12 cellular contexts compared by ENCODE assay signal in genomic region chr1:244012232-244012631, GRCh38. TPM values are rescaled to one million over a fixed set of nuclear protein-coding genes. Genes with fewer than 3 reads are reported as not detected.
DNase-seq lines count a peak whose midpoint lies in the region; ATAC-seq and TF ChIP-seq lines count a peak whose summit lies in the region.
"Had no signal": no experiment of that assay in that cellular context is flagged by ENCODE, and none has a peak within 500 bp of the region (broad histone marks: within the 10 kb centered on the region; RNA-seq: fewer than 3 reads in every experiment).

No MANE protein-coding gene starts in this region.

- no peaks in the 10 kb centered on the region for H3K79me2 ChIP-seq in ACC112 (ENCODE audit: control insufficient read depth, insufficient read depth, low read length, unreplicated experiment)

- H3K4me3 Mint-ChIP-seq in brain (peak overlapping the region; percentile 60 to 81 (median 71)), osteocyte (ENCODE audit: unreplicated experiment) (no peak overlapping the region)
- no peak overlapping the region for H3K4me3 Mint-ChIP-seq in natural killer cell treated with Interleukin-12 subunit alpha and Interleukin-12 subunit beta and Interleukin-15 and Interleukin-18, amount 100 ng/mL, for 72 hours
- H3K4me3 Mint-ChIP-seq: CD14-positive monocyte had no signal

- no peak overlapping the region for H3K27ac ChIP-seq in ACC112 (ENCODE audit: low read depth, low read length)
- H3K27ac ChIP-seq: HL-60 had no signal

- peak overlapping the region; percentile 16 for H2AFZ ChIP-seq in ACC112 (ENCODE audit: low read length, unreplicated experiment)

- peaks cover 14% of the 10 kb centered on the region for H3K4me1 ChIP-seq in ACC112 (ENCODE audit: control insufficient read depth, insufficient read depth, low read length, unreplicated experiment)

- TF ChIP-seq CTCF in brain (conservative IDR thresholded peaks at IDR 0.05) (no peak), kidney epithelial cell (IDR thresholded peaks at IDR 0.05; ENCODE audit: insufficient read depth, low read length, poor library complexity, severe bottlenecking) (no peak), osteocyte (IDR thresholded peaks at IDR 0.05) (no peak)

- H3K4me3 ChIP-seq in ACC112 (ENCODE audit: low read depth, low read length): peak overlapping the region; percentile 57
- no peak overlapping the region for H3K4me3 ChIP-seq in kidney epithelial cell (ENCODE audit: low read depth, low read length)

- H3K36me3 Mint-ChIP-seq in brain: no peaks in the 10 kb centered on the region
- no peaks in the 10 kb centered on the region for H3K36me3 Mint-ChIP-seq in natural killer cell treated with Interleukin-12 subunit alpha and Interleukin-12 subunit beta and Interleukin-15 and Interleukin-18, amount 100 ng/mL, for 72 hours
- no peaks in the 10 kb centered on the region for H3K36me3 Mint-ChIP-seq in osteocyte (ENCODE audit: unreplicated experiment)
- H3K36me3 Mint-ChIP-seq: CD14-positive monocyte had no signal

- H3K27me3 Mint-ChIP-seq in brain: peaks cover 4% of the 10 kb centered on the region
- H3K27me3 Mint-ChIP-seq in natural killer cell treated with Interleukin-12 subunit alpha and Interleukin-12 subunit beta and Interleukin-15 and Interleukin-18, amount 100 ng/mL, for 72 hours: peaks cover 5 to 6% of the 10 kb centered on the region in 2 donors
- H3K27me3 Mint-ChIP-seq in osteocyte (ENCODE audit: unreplicated experiment): no peaks in the 10 kb centered on the region

- peak; percentile 74 for DNase-seq in HT1080 (ENCODE audit: low read depth)
- DNase-seq in kidney epithelial cell (ENCODE audit: low read depth): peak; percentile 14
- no peak for DNase-seq in G401 (ENCODE audit: low spot score)
- DNase-seq in natural killer cell treated with Interleukin-12 subunit alpha and Interleukin-12 subunit beta and Interleukin-15 and Interleukin-18, amount 100 ng/mL, for 72 hours (ENCODE audit: low spot score): no peak
- DNase-seq in osteocyte (ENCODE audit: extremely low spot score, unreplicated experiment): no peak
- DNase-seq: activated T-cell treated with anti-CD3 and anti-CD28 coated beads, Interleukin-2, amount 50 U/mL, for 1 hour; NCI-H345 had no signal

- H3K36me3 ChIP-seq in ACC112 (ENCODE audit: insufficient read depth, low read length) (no peaks in the 10 kb centered on the region), kidney epithelial cell (ENCODE audit: control insufficient read depth, insufficient read depth, low read length) (no peaks in the 10 kb centered on the region)

- H3K9me3 Mint-ChIP-seq in brain (peaks cover 0 to 4% (median 0%) of the 10 kb centered on the region in 5 experiments), osteocyte (ENCODE audit: unreplicated experiment) (no peaks in the 10 kb centered on the region)
- no peaks in the 10 kb centered on the region for H3K9me3 Mint-ChIP-seq in natural killer cell treated with Interleukin-12 subunit alpha and Interleukin-12 subunit beta and Interleukin-15 and Interleukin-18, amount 100 ng/mL, for 72 hours

- no peak for ATAC-seq in natural killer cell treated with Interleukin-12 subunit alpha and Interleukin-12 subunit beta and Interleukin-15 and Interleukin-18, amount 100 ng/mL, for 72 hours
- ATAC-seq in GM18858 (IDR thresholded peaks at IDR 0.05; ENCODE audit: unreplicated experiment): no peak

- in situ Hi-C loops in G401 (cut with HindIII; ENCODE audit: low sequenced_read_pairs): no loop called here

- H3K4me1 Mint-ChIP-seq in brain (peaks cover 25% of the 10 kb centered on the region), osteocyte (ENCODE audit: unreplicated experiment) (peaks cover 20% of the 10 kb centered on the region)
- no peaks in the 10 kb centered on the region for H3K4me1 Mint-ChIP-seq in natural killer cell treated with Interleukin-12 subunit alpha and Interleukin-12 subunit beta and Interleukin-15 and Interleukin-18, amount 100 ng/mL, for 72 hours (ENCODE audit: low read depth in 2 of 2)

- H3K27me3 ChIP-seq in ACC112 (ENCODE audit: insufficient read depth, low read length) (peaks cover 3% of the 10 kb centered on the region; the same call in 1 of the 2 replicates), kidney epithelial cell (ENCODE audit: control insufficient read depth, insufficient read depth, low read length) (no peaks in the 10 kb centered on the region)

- H3K27ac Mint-ChIP-seq in brain (peak overlapping the region in 4 of 5 experiments; percentile 61 to 87 (median 64)), osteocyte (ENCODE audit: unreplicated experiment) (no peak overlapping the region)
- H3K27ac Mint-ChIP-seq in natural killer cell treated with Interleukin-12 subunit alpha and Interleukin-12 subunit beta and Interleukin-15 and Interleukin-18, amount 100 ng/mL, for 72 hours: no peak overlapping the region
- H3K27ac Mint-ChIP-seq: CD14-positive monocyte had no signal

RNA-seq across cellular contexts. Expression of gene ZBTB18, which starts 38.9 kb away (rescaled TPM):
- 13.0 and 16.7 TPM in 2 replicates for total RNA-seq in HT1080 (2014; rRNA removed; shearing (Covaris generic))
- 15.7 and 19.8 TPM in 2 replicates for polyA plus RNA-seq in HT1080 (2015; cell fraction: cytosol; rRNA removed)
- 22.8 and 26.1 TPM in 2 replicates for polyA plus RNA-seq in HT1080 (2015; cell fraction: nucleus; rRNA removed)
- 27.4 TPM for polyA plus RNA-seq in brain (ENCODE audit: insufficient read depth, low read depth, low replicate concordance)
- total RNA-seq in kidney epithelial cell (7.9 and 8.7 TPM in 2 replicates), osteocyte (23.0 and 24.2 TPM in 2 replicates)
- total RNA-seq in G401 (2014; rRNA removed; shearing (Covaris generic)): 0.74 and 3.1 TPM in 2 replicates
- 1 to 10 TPM; 2.3 to 3.3 TPM for total RNA-seq in natural killer cell treated with Interleukin-12 subunit alpha and Interleukin-12 subunit beta and Interleukin-15 and Interleukin-18, amount 100 ng/mL, for 72 hours

Comparison
In these comparisons a context has a peak if more than half of its experiments do, and no peak if none do; other contexts are left out.
1. DNase-seq: peak in HT1080 (single experiment) and kidney epithelial cell (single experiment); none in G401 (single experiment), natural killer cell treated with Interleukin-12 subunit alpha and Interleukin-12 subunit beta and Interleukin-15 and Interleukin-18, amount 100 ng/mL, for 72 hours (single experiment) and osteocyte (single experiment).
2. H3K27ac Mint-ChIP-seq: peak in brain (4 of 5); none in natural killer cell treated with Interleukin-12 subunit alpha and Interleukin-12 subunit beta and Interleukin-15 and Interleukin-18, amount 100 ng/mL, for 72 hours (0 of 2) and osteocyte (single experiment).
3. H3K4me3 Mint-ChIP-seq: peak in brain (5 of 5); none in natural killer cell treated with Interleukin-12 subunit alpha and Interleukin-12 subunit beta and Interleukin-15 and Interleukin-18, amount 100 ng/mL, for 72 hours (single experiment) and osteocyte (single experiment).